8 cellular contexts compared by ENCODE assay signal in the genomic region with DNA sequence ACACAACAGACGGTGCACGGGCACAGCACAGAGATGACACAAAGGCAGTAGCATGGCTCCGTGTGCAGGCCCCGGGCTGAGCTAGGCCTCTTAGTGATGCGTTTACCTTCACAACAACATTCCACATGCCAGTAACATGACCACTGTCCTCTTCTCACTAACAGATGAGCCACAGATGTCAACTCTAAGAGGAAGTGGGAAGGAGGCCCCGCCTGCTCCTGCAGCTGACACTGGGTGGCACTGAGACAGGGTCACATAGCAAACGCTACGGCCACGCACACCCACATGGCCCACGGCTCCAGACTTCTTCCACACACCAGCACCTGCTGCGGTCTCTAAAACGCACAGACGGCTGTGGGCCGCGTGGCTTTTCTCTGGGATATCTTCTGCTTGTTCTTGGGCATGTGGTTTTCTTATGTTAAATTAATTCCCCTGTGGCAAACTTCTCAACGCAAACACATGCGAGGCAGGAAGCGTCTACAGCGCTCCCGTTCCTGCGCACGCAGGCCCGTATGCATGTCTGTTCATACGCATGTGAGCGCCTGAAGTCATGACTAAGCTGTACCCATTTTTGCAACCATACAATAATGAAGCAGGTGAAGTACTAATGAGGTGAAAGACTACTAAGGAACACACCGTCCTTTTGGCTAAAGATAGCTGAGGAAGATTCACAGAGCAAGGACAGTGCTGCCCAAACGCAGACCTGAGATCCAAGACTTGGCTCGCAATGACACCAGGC. TPM values are rescaled to one million over a fixed set of nuclear protein-coding genes. Genes with fewer than 3 reads are reported as not detected.
A peak's percentile ranks its signal among the peaks of the same experiment; 100 is the strongest.
DNase-seq lines count a peak whose midpoint lies in the region; ATAC-seq, FAIRE-seq and TF ChIP-seq lines count a peak whose summit lies in the region.

No MANE protein-coding gene starts in this region.

- no peak overlapping the region for H3K14ac ChIP-seq in H1 (ENCODE audit: insufficient read length)

- no peak overlapping the region for H3K4ac ChIP-seq in H1 (replicated peaks; ENCODE audit: insufficient read length, low read depth, low read length)

- H3K4me1 ChIP-seq in Panc1 (ENCODE audit: control insufficient read depth, insufficient read depth, low read length) (no peaks in the 10 kb centered on the region), H1 (replicated peaks in 1 of 4; ENCODE audit: control insufficient read depth in 3 of 4, insufficient read depth in 4 of 4, low read length in 3 of 4) (no peaks in the 10 kb centered on the region), neural progenitor cell (no peaks in the 10 kb centered on the region)

- H3K79me1 ChIP-seq in H1 (ENCODE audit: low read depth, low read length) = no peaks in the 10 kb centered on the region

- in situ Hi-C loops in Panc1 (cut with HindIII; ENCODE audit: low pct_unique_long_range_greater_than_20kb, low sequenced_read_pairs) = no loop called here

- CTCF ChIA-PET in Panc1 (lab: Charles Lee) (no interaction called here), H1 (lab: Charles Lee; ENCODE audit: partially characterized antibody) (no interaction called here)

- H3K23me2 ChIP-seq in H1 (ENCODE audit: low read depth, low read length) = no peaks in the 10 kb centered on the region

- no peaks in the 10 kb centered on the region for H3F3A ChIP-seq in neural progenitor cell (ENCODE audit: low read depth)

- peak overlapping the region; percentile 81 to 90 for H3K27ac Mint-ChIP-seq in stimulated activated naive CD8-positive, alpha-beta T cell treated with anti-CD3 and anti-CD28 coated beads, Interleukin-15, amount 100 ng/mL, for 72 hours
- no peak overlapping the region for H3K27ac Mint-ChIP-seq in neural progenitor cell

- POLR2A ChIA-PET in Panc1 (lab: Charles Lee) = no interaction called here
- POLR2A ChIA-PET in H1 (lab: Charles Lee; ENCODE audit: partially characterized antibody) = no interaction called here

- intact Hi-C loops in Panc1 (cut with micrococcal nuclease; ENCODE audit: unreplicated experiment) = no loop called here

- WGBS in H1 (ENCODE audit: extremely low coverage in 1 of 2, insufficient coverage in 1 of 2, insufficient read length in 1 of 2, insufficient replicate concordance in 2 of 2, low coverage in 1 of 2, low lambda C conversion rate in 2 of 2, missing lambda C conversion rate in 1 of 2), 2 experiments = 96% methylated on average over 28 of the region's 28 CpGs; no CpG with 5 or more reads in 1 of the 2 experiments

- H3K4me3 Mint-ChIP-seq in stimulated activated naive CD8-positive, alpha-beta T cell treated with anti-CD3 and anti-CD28 coated beads, Interleukin-15, amount 100 ng/mL, for 72 hours = peak overlapping the region; percentile 21 to 62
- no peak overlapping the region for H3K4me3 Mint-ChIP-seq in neural progenitor cell

- DNase-seq in AML-193 (lab: John Stamatoyannopoulos, UW) = peak; percentile 47
- no peak for DNase-seq in Panc1 (ENCODE audit: low read depth, low spot score)
- DNase-seq in H1 (ENCODE audit: low read depth in 1 of 2, low spot score in 2 of 2) = no peak
- DNase-seq in stimulated activated naive CD8-positive, alpha-beta T cell treated with anti-CD3 and anti-CD28 coated beads, Interleukin-15, amount 100 ng/mL, for 72 hours = peak in 1 of 2 donors; percentile 46
- no peak for DNase-seq in neural progenitor cell (ENCODE audit: low spot score)
- no peak for DNase-seq in HPDE6-E6E7 (ENCODE audit: extremely low spot score)

- TF ChIP-seq EP300 in H1 (IDR thresholded peaks at IDR 0.05; ENCODE audit: borderline replicate concordance in 1 of 2, low read depth in 2 of 2, low read length in 2 of 2) = no peak

- H2BK12ac ChIP-seq in H1 (ENCODE audit: low read depth, low read length) = no peak overlapping the region

- H3K4me2 ChIP-seq in H1 (ENCODE audit: insufficient read depth in 1 of 2, low read depth in 2 of 2, low read length in 2 of 2) (no peak overlapping the region), neural progenitor cell (no peak overlapping the region)

- H3K27me3 Mint-ChIP-seq in stimulated activated naive CD8-positive, alpha-beta T cell treated with anti-CD3 and anti-CD28 coated beads, Interleukin-15, amount 100 ng/mL, for 72 hours = no peaks in the 10 kb centered on the region
- no peaks in the 10 kb centered on the region for H3K27me3 Mint-ChIP-seq in neural progenitor cell (ENCODE audit: insufficient read depth, low read depth)

- H3K79me2 ChIP-seq in H1 (ENCODE audit: control insufficient read depth in 1 of 2, insufficient read depth in 2 of 2, low read length in 2 of 2) = no peaks in the 10 kb centered on the region
- no peaks in the 10 kb centered on the region for H3K79me2 ChIP-seq in neural progenitor cell (ENCODE audit: low read depth)

- peaks cover 2% of the 10 kb centered on the region; the same call in 1 of the 2 replicates for H3K36me3 ChIP-seq in Panc1 (ENCODE audit: control insufficient read depth, insufficient read depth, low read length)
- H3K36me3 ChIP-seq in H1 (ENCODE audit: control insufficient read depth in 2 of 4, insufficient read depth in 4 of 4, low read length in 3 of 4) = peaks cover 7 to 63% (median 49%) of the 10 kb centered on the region in 4 experiments
- H3K36me3 ChIP-seq in neural progenitor cell = no peaks in the 10 kb centered on the region

- H2AK5ac ChIP-seq in H1 (ENCODE audit: low read depth, low read length) = no peak overlapping the region

- no peak overlapping the region for H2AFZ ChIP-seq in H1 (ENCODE audit: low read length)
- H2AFZ ChIP-seq in neural progenitor cell (replicated peaks) = no peak overlapping the region

- H3K4me3 ChIP-seq in Panc1 (ENCODE audit: low read depth in 2 of 2, low read length in 2 of 2) = no peak overlapping the region
- no peak overlapping the region for H3K4me3 ChIP-seq in H1 (ENCODE audit: extremely low read depth in 1 of 4, insufficient read depth in 2 of 4, low read depth in 3 of 4, low read length in 4 of 4)
- no peak overlapping the region for H3K4me3 ChIP-seq in neural progenitor cell

- TF ChIP-seq RAD21 in H1 (IDR thresholded peaks at IDR 0.05 in 1 of 2, conservative IDR thresholded peaks at IDR 0.05 in 1 of 2; ENCODE audit: low read depth in 2 of 2, low read length in 2 of 2) = no peak

- H2BK5ac ChIP-seq in H1 (ENCODE audit: low read depth, low read length) = no peak overlapping the region

- H2BK15ac ChIP-seq in H1 (ENCODE audit: low read length) = no peak overlapping the region

- TF ChIP-seq CTCF in Panc1 (IDR thresholded peaks at IDR 0.05) = no peak
- TF ChIP-seq CTCF in H1 (IDR thresholded peaks at IDR 0.05; ENCODE audit: control extremely low read depth in 1 of 3, insufficient read depth in 1 of 3, low read depth in 1 of 3, low read length in 3 of 3) = no peak
- no peak for TF ChIP-seq CTCF in neural progenitor cell (IDR thresholded peaks at IDR 0.05)

- H4K91ac ChIP-seq in H1 (replicated peaks; ENCODE audit: insufficient read length, low read length) = no peak overlapping the region

- FAIRE-seq in H1 (lab: Jason Lieb, UNC) = no peak

- ATAC-seq in GM19463 (IDR thresholded peaks at IDR 0.05; ENCODE audit: unreplicated experiment) = peak; percentile 72
- ATAC-seq in Panc1 = peak; percentile 50
- ATAC-seq in stimulated activated naive CD8-positive, alpha-beta T cell treated with anti-CD3 and anti-CD28 coated beads, Interleukin-15, amount 100 ng/mL, for 72 hours = peak; percentile 84
- no peak for ATAC-seq in GM21528 (IDR thresholded peaks at IDR 0.05; ENCODE audit: low FRiP score, unreplicated experiment)

- no peak for TF ChIP-seq POLR2A in H1 (IDR thresholded peaks at IDR 0.05; ENCODE audit: control extremely low read depth in 1 of 2, low read depth in 2 of 2, low read length in 2 of 2)

- H3K9me3 Mint-ChIP-seq in stimulated activated naive CD8-positive, alpha-beta T cell treated with anti-CD3 and anti-CD28 coated beads, Interleukin-15, amount 100 ng/mL, for 72 hours = no peaks in the 10 kb centered on the region
- H3K9me3 Mint-ChIP-seq in neural progenitor cell = no peaks in the 10 kb centered on the region

- no peak overlapping the region for H3K23ac ChIP-seq in H1 (ENCODE audit: insufficient read length)

- H3K56ac ChIP-seq in H1 (replicated peaks; ENCODE audit: insufficient read length, low read depth, low read length) = no peak overlapping the region

- no peaks in the 10 kb centered on the region for H3K9me3 ChIP-seq in Panc1 (ENCODE audit: control insufficient read depth, insufficient read depth, low read depth, low read length)
- no peaks in the 10 kb centered on the region for H3K9me3 ChIP-seq in H1 (ENCODE audit: insufficient read depth in 2 of 2, low read depth in 1 of 2, low read length in 1 of 2)
- no peaks in the 10 kb centered on the region for H3K9me3 ChIP-seq in neural progenitor cell (ENCODE audit: low read depth)

- H3K27ac ChIP-seq in Panc1 (ENCODE audit: low read length) = no peak overlapping the region
- no peak overlapping the region; the same call in 1 of the 2 replicates for H3K27ac ChIP-seq in H1 (ENCODE audit: low read depth, low read length)
- no peak overlapping the region for H3K27ac ChIP-seq in neural progenitor cell

- BruUV-seq in Panc1 (replicated peaks; lab: Mats Ljungman, UMichigan) = no TSS peak

- H2BK20ac ChIP-seq in H1 (ENCODE audit: low read length) = no peak overlapping the region

- peak overlapping the region; percentile 79; the same call in 1 of the 2 replicates for H4K8ac ChIP-seq in H1 (ENCODE audit: extremely low read depth, insufficient read depth, low read length)

- no peak overlapping the region for H3K9ac ChIP-seq in H1 (replicated peaks in 1 of 4; ENCODE audit: extremely low read depth in 1 of 4, low read depth in 3 of 4, low read length in 3 of 4)
- H3K9ac ChIP-seq in neural progenitor cell = no peak overlapping the region

- no peak overlapping the region for H4K5ac ChIP-seq in H1 (ENCODE audit: insufficient read length, low read depth, low read length)

- peaks cover 31% of the 10 kb centered on the region for H3K4me1 Mint-ChIP-seq in stimulated activated naive CD8-positive, alpha-beta T cell treated with anti-CD3 and anti-CD28 coated beads, Interleukin-15, amount 100 ng/mL, for 72 hours
- H3K4me1 Mint-ChIP-seq in neural progenitor cell = no peaks in the 10 kb centered on the region

- peaks cover 34% of the 10 kb centered on the region for H3K36me3 Mint-ChIP-seq in neural progenitor cell

- H3K27me3 ChIP-seq in Panc1 (ENCODE audit: control insufficient read depth, insufficient read depth, low read length) (no peaks in the 10 kb centered on the region), H1 (replicated peaks in 1 of 4; ENCODE audit: control insufficient read depth in 3 of 4, extremely low read depth in 1 of 4, insufficient read depth in 3 of 4, low read length in 3 of 4) (no peaks in the 10 kb centered on the region), neural progenitor cell (no peaks in the 10 kb centered on the region)

- H3K18ac ChIP-seq in H1 (ENCODE audit: extremely low read depth, low read length) = no peak overlapping the region

- no peak overlapping the region for H2BK120ac ChIP-seq in H1 (replicated peaks; ENCODE audit: low read depth, low read length)

- peaks cover 6 to 10% of the 10 kb centered on the region in 2 experiments for H4K20me1 ChIP-seq in H1 (replicated peaks in 1 of 2; ENCODE audit: control insufficient read depth in 1 of 2, insufficient read depth in 2 of 2, low read length in 2 of 2)
- H4K20me1 ChIP-seq in neural progenitor cell (ENCODE audit: low read depth) = no peaks in the 10 kb centered on the region

RNA-seq across cellular contexts. Expression of a gene that starts 26.8 kb away (rescaled TPM):
- total RNA-seq in Panc1 (2021; ENCODE audit: unreplicated experiment) (0.44 TPM), neural progenitor cell (ENCODE audit: low replicate concordance) (0.28 TPM in 1 of 2 replicates, not detected in the other)
- polyA plus RNA-seq in Panc1 (2012; ENCODE audit: insufficient read length) = 0.97 TPM
- total RNA-seq in H1 (2021; fragmentation: NEBNext Ultra II Directional; extraction: Animal tissue kit (Norgen Biotek cat#: 25700)) = 0.99 and 1.5 TPM in 2 replicates
- 0.77 and 1.5 TPM in 2 replicates for polyA plus RNA-seq in H1 (2011; rRNA removed)
- 0.78 TPM for polyA plus RNA-seq in H1 (2011; cell fraction: cytosol; rRNA removed)
- polyA plus RNA-seq in H1 (2011; cell fraction: nucleus; rRNA removed) = 5.4 TPM
- 0.54 to 0.84 TPM (median 0.70 TPM) in 4 replicates for polyA plus RNA-seq in H1 (2012, experiment 1 of 2)
- 0.45 TPM for polyA plus RNA-seq in H1 (2012, experiment 2 of 2)
- 1.5 TPM for polyA plus RNA-seq in H1 (2013, experiment 1 of 2)
- polyA plus RNA-seq in H1 (2013, experiment 2 of 2) = 1.3 TPM
- 0.16 TPM in 1 of 2 replicates, not detected in the other for polyA minus RNA-seq in H1 (2011; rRNA and poly(A)+ RNA removed)
- polyA minus RNA-seq in H1 (2011; cell fraction: cytosol; rRNA and poly(A)+ RNA removed) = 0.59 TPM
- polyA minus RNA-seq in H1 (2011; cell fraction: nucleus; rRNA and poly(A)+ RNA removed) = 0.50 TPM

Comparison
In these comparisons a context has a peak if more than half of its experiments do, and no peak if none do; other contexts are left out.
1. DNase-seq: peak in AML-193 (2 of 2); none in Panc1 (single experiment), H1 (0 of 2), neural progenitor cell (single experiment) and HPDE6-E6E7 (single experiment).